1 cellular context compared by ENCODE assay signal in the genomic region with DNA sequence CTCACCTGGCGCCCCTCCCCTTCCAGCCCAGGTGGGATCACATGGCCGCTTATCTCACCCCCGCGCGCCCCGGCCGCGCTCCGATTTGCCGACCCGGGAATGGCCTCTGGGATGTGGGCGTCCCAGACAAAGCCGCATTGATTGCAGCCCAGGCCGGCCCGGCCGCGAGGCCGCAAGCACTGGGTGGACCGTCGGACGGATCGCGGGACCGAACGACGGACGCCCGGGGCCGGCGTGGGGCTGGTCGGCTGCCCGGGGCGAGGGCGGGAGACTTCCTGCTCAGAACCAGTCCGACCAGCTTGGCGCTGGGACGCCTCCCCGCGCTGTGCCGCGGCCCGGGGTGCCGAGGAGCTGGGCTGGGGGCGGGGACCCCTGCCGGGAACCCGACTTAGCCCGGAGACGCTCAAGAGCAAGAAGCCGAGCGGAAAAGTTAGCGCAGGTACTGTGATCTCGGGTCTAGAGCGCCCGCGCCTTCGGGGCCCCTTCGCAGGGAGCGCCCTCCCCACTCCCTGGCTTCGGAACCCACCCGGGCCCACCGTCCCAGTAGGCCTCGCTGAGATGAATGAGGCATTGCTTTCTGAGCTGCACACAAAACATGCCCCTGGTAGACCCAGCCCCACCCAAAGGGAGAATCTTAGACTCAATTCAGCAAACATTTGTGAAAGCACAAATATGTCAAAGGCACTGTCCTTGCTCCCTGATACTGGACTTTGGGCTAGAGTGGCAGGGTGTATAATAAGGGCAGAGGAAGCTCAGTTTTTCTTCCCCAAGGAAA.
TF ChIP-seq lines count a peak whose summit lies in the region.

No MANE protein-coding gene starts in this region.

TF ChIP-seq in liver, 16 proteins besides CTCF, POLR2A, EP300 and RAD21 (continued from another document):
- TF ChIP-seq, protein P1, sequence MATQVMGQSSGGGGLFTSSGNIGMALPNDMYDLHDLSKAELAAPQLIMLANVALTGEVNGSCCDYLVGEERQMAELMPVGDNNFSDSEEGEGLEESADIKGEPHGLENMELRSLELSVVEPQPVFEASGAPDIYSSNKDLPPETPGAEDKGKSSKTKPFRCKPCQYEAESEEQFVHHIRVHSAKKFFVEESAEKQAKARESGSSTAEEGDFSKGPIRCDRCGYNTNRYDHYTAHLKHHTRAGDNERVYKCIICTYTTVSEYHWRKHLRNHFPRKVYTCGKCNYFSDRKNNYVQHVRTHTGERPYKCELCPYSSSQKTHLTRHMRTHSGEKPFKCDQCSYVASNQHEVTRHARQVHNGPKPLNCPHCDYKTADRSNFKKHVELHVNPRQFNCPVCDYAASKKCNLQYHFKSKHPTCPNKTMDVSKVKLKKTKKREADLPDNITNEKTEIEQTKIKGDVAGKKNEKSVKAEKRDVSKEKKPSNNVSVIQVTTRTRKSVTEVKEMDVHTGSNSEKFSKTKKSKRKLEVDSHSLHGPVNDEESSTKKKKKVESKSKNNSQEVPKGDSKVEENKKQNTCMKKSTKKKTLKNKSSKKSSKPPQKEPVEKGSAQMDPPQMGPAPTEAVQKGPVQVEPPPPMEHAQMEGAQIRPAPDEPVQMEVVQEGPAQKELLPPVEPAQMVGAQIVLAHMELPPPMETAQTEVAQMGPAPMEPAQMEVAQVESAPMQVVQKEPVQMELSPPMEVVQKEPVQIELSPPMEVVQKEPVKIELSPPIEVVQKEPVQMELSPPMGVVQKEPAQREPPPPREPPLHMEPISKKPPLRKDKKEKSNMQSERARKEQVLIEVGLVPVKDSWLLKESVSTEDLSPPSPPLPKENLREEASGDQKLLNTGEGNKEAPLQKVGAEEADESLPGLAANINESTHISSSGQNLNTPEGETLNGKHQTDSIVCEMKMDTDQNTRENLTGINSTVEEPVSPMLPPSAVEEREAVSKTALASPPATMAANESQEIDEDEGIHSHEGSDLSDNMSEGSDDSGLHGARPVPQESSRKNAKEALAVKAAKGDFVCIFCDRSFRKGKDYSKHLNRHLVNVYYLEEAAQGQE (IDR thresholded peaks at IDR 0.05), result peak; percentile 22
- TF ChIP-seq, protein P2, sequence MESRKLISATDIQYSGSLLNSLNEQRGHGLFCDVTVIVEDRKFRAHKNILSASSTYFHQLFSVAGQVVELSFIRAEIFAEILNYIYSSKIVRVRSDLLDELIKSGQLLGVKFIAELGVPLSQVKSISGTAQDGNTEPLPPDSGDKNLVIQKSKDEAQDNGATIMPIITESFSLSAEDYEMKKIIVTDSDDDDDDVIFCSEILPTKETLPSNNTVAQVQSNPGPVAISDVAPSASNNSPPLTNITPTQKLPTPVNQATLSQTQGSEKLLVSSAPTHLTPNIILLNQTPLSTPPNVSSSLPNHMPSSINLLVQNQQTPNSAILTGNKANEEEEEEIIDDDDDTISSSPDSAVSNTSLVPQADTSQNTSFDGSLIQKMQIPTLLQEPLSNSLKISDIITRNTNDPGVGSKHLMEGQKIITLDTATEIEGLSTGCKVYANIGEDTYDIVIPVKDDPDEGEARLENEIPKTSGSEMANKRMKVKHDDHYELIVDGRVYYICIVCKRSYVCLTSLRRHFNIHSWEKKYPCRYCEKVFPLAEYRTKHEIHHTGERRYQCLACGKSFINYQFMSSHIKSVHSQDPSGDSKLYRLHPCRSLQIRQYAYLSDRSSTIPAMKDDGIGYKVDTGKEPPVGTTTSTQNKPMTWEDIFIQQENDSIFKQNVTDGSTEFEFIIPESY (IDR thresholded peaks at IDR 0.05), result no peak
- peak in 1 of 2 donors; percentile 77 for TF ChIP-seq EGR1 (IDR thresholded peaks at IDR 0.05; ENCODE audit: low read depth in 2 of 2)
- peak; percentile 64 for TF ChIP-seq HNF4G (IDR thresholded peaks at IDR 0.05)
- peak; percentile 65 to 77 for TF ChIP-seq RXRA (IDR thresholded peaks at IDR 0.05)
- no peak for TF ChIP-seq FOXA1 (IDR thresholded peaks at IDR 0.05)
- TF ChIP-seq JUND (IDR thresholded peaks at IDR 0.05), result peak in 1 of 2 donors; percentile 40
- no peak for TF ChIP-seq TAF1 (conservative IDR thresholded peaks at IDR 0.05)
